7 cellular contexts compared by ENCODE assay signal in genomic region chr5:98750693-98751092, GRCh38. TPM values are rescaled to one million over a fixed set of nuclear protein-coding genes. Genes with fewer than 3 reads are reported as not detected.
DNase-seq lines count a peak whose midpoint lies in the region; ATAC-seq lines count a peak whose summit lies in the region.

No MANE protein-coding gene starts in this region.

- peaks cover 8 to 49% (median 43%) of the 10 kb centered on the region in 3 donors for H3K27me3 Mint-ChIP-seq in naive B cell

- H3K36me3 Mint-ChIP-seq in naive B cell = peaks cover 0 to 8% of the 10 kb centered on the region in 2 donors

- H3K27ac Mint-ChIP-seq in naive B cell = no peak overlapping the region

- no peaks in the 10 kb centered on the region for H3K4me1 Mint-ChIP-seq in naive B cell

- peaks cover 5 to 20% (median 8%) of the 10 kb centered on the region in 7 donors for H3K9me3 Mint-ChIP-seq in naive B cell

- peak; percentile 10 to 15 for DNase-seq in SHP77 (lab: John Stamatoyannopoulos, UW)
- no peak for DNase-seq in naive B cell
- DNase-seq in activated CD4-positive, alpha-beta T cell treated with anti-CD3 and anti-CD28 coated beads for 48 hours = no peak
- no peak for DNase-seq in GM19238 (ENCODE audit: insufficient read length, low spot score)
- no peak for DNase-seq in cerebellar nuclear complex (lab: John Stamatoyannopoulos, UW)

- H3K4me3 Mint-ChIP-seq in naive B cell = no peak overlapping the region

- ATAC-seq in GM18511 (IDR thresholded peaks at IDR 0.05; ENCODE audit: unreplicated experiment) = peak; percentile 89
- peak; percentile 78 for ATAC-seq in HG02759 (IDR thresholded peaks at IDR 0.05; ENCODE audit: unreplicated experiment)
- peak; percentile 28 to 33 for ATAC-seq in naive B cell (ENCODE audit: low read depth in 2 of 2)

RNA-seq across cellular contexts. Expression of gene RGMB, which starts 22.8 kb away (rescaled TPM):
- 1 to 10 TPM; 3.8 to 8.6 (median 4.6) TPM for polyA plus RNA-seq in naive B cell (ENCODE audit: low read depth in 6 of 6)

Comparison
In these comparisons a context has a peak if more than half of its experiments do, and no peak if none do; other contexts are left out.
1. ATAC-seq: peak in every context shown above with its lines; median percentile 89 in GM18511; 78 in HG02759; 30 in naive B cell.
2. DNase-seq: peak in SHP77 (2 of 2); none in naive B cell (single experiment), activated CD4-positive, alpha-beta T cell treated with anti-CD3 and anti-CD28 coated beads for 48 hours (single experiment), GM19238 (single experiment) and cerebellar nuclear complex (0 of 2).